In genomic region chr14:101561145-101561896, GRCh38 we compare ENCODE assay signal across 13 cellular contexts. TPM values are rescaled to one million over a fixed set of nuclear protein-coding genes. Genes with fewer than 3 reads are reported as not detected.
DNase-seq lines count a peak whose midpoint lies in the region; ATAC-seq and TF ChIP-seq lines count a peak whose summit lies in the region.
"Had no signal": no experiment of that assay in that cellular context is flagged by ENCODE, and none has a peak within 500 bp of the region (broad histone marks: within the 10 kb centered on the region; RNA-seq: fewer than 3 reads in every experiment).

Gene DIO3 (plus strand): TSS chr14:101561495.

- no peaks in the 10 kb centered on the region for H3K4me1 Mint-ChIP-seq in Caco-2 (ENCODE audit: low read depth, unreplicated experiment)
- H3K4me1 Mint-ChIP-seq in effector memory CD8-positive, alpha-beta T cell (ENCODE audit: low read depth in 2 of 2): peaks cover 3 to 5% of the 10 kb centered on the region in 2 donors

- BruUV-seq in Caco-2 (replicated peaks; lab: Mats Ljungman, UMichigan): no TSS peak

- H3K9me3 ChIP-seq in Caco-2 (peaks cover 5% of the 10 kb centered on the region; the same call in 1 of the 2 replicates), ectodermal cell (ENCODE audit: control insufficient read depth, low read length) (no peaks in the 10 kb centered on the region), neuron (ENCODE audit: low read length) (peaks cover 7% of the 10 kb centered on the region)

- no peak for ATAC-seq in effector memory CD8-positive, alpha-beta T cell (replicated peaks)
- no peak for ATAC-seq in GM19397 (IDR thresholded peaks at IDR 0.05; ENCODE audit: unreplicated experiment)
- ATAC-seq: left lung, T-helper 17 cell, upper lobe of right lung had no signal

- peak within 1 kb of the TSS; percentile 57 for H3K4me3 Mint-ChIP-seq in Caco-2 (ENCODE audit: unreplicated experiment)
- no peak within 1 kb of the TSS for H3K4me3 Mint-ChIP-seq in effector memory CD8-positive, alpha-beta T cell
- H3K4me3 Mint-ChIP-seq: T-helper 17 cell had no signal

- peak within 1 kb of the TSS; percentile 10 for H3K4me3 ChIP-seq in Caco-2 (ENCODE audit: low read depth, low read length)
- H3K4me3 ChIP-seq in ectodermal cell (ENCODE audit: insufficient read depth, low read depth, low read length): peak within 1 kb of the TSS; percentile 40
- H3K4me3 ChIP-seq in neuron (ENCODE audit: low read length): peak within 1 kb of the TSS; percentile 66

- no peak within 1 kb of the TSS for H2AFZ ChIP-seq in neuron (ENCODE audit: low read depth, low read length)

- POLR2A ChIA-PET in Caco-2 (lab: Charles Lee): no interaction called here

- DNase-seq in Caco-2: peak; percentile 63 to 64
- DNase-seq in HuH-7.5 (ENCODE audit: low spot score): peak; percentile 89
- DNase-seq in effector memory CD8-positive, alpha-beta T cell: no peak
- no peak for DNase-seq in stimulated activated CD4-positive, alpha-beta T cell treated with anti-CD3 and anti-CD28 coated beads, Interleukin-4, amount 100 ng/mL, for 4 hours
- DNase-seq in germinal center (ENCODE audit: low spot score): no peak
- DNase-seq: activated effector memory CD4-positive, alpha-beta T cell treated with anti-CD3 and anti-CD28 coated beads, Interleukin-2, amount 50 U/mL, for 16 hours; T-helper 17 cell; upper lobe of right lung had no signal

- H3K27ac ChIP-seq in ectodermal cell (ENCODE audit: insufficient read depth, low read depth, low read length, poor library complexity, severe bottlenecking): no peak within 1 kb of the TSS

- peaks cover 26% of the 10 kb centered on the region for H3K27me3 Mint-ChIP-seq in Caco-2 (ENCODE audit: insufficient read depth, unreplicated experiment)
- peaks cover 65 to 78% of the 10 kb centered on the region in 2 donors for H3K27me3 Mint-ChIP-seq in effector memory CD8-positive, alpha-beta T cell

- intact Hi-C loops in Caco-2 (cut with micrococcal nuclease; ENCODE audit: unreplicated experiment): no loop called here

- no peaks in the 10 kb centered on the region for H3K9me3 Mint-ChIP-seq in Caco-2 (ENCODE audit: unreplicated experiment)
- H3K9me3 Mint-ChIP-seq in effector memory CD8-positive, alpha-beta T cell: no peaks in the 10 kb centered on the region

- no peak within 1 kb of the TSS for H3K27ac Mint-ChIP-seq in Caco-2 (ENCODE audit: unreplicated experiment)
- H3K27ac Mint-ChIP-seq in effector memory CD8-positive, alpha-beta T cell: no peak within 1 kb of the TSS
- H3K27ac Mint-ChIP-seq: T-helper 17 cell had no signal

- H3K36me3 Mint-ChIP-seq in Caco-2 (ENCODE audit: insufficient read depth, unreplicated experiment): no peaks in the 10 kb centered on the region
- H3K36me3 Mint-ChIP-seq in effector memory CD8-positive, alpha-beta T cell (ENCODE audit: insufficient read depth): no peaks in the 10 kb centered on the region

- CTCF ChIA-PET in Caco-2 (lab: Charles Lee): no interaction called here

- H3K4me1 ChIP-seq in Caco-2 (0 out of 2 replicates have a peak, but pooled peaks cover 5% of the 10 kb centered on the region), ectodermal cell (ENCODE audit: control insufficient read depth, insufficient read depth, low read length) (peaks cover 22% of the 10 kb centered on the region), neuron (ENCODE audit: insufficient read depth, low read length) (peaks cover 30% of the 10 kb centered on the region)

- TF ChIP-seq CTCF in Caco-2 (IDR thresholded peaks at IDR 0.05; ENCODE audit: insufficient read depth in 1 of 2, low read depth in 1 of 2, low read length in 1 of 2, severe bottlenecking in 1 of 2, unreplicated experiment in 1 of 2): no peak

- H3K36me3 ChIP-seq in Caco-2 (ENCODE audit: control insufficient read depth, insufficient read depth, low read length) (no peaks in the 10 kb centered on the region; the same call in 1 of the 2 replicates), ectodermal cell (ENCODE audit: control insufficient read depth, insufficient read depth, low read length) (no peaks in the 10 kb centered on the region), neuron (ENCODE audit: insufficient read depth, low read length) (no peaks in the 10 kb centered on the region)
- H3K36me3 ChIP-seq: left lung, upper lobe of right lung had no signal

- WGBS in ectodermal cell, 2 experiments: 21% methylated on average over 73 of the region's 73 CpGs

- H3K27me3 ChIP-seq in Caco-2 (replicated peaks; ENCODE audit: control insufficient read depth, insufficient read depth, low read length) (peaks cover 3% of the 10 kb centered on the region; the same call in 1 of the 2 replicates), ectodermal cell (ENCODE audit: control insufficient read depth, insufficient read depth, low read length, poor library complexity, severe bottlenecking) (peaks cover 88% of the 10 kb centered on the region), neuron (ENCODE audit: insufficient read depth, low read length) (peaks cover 57% of the 10 kb centered on the region)

RNA-seq across cellular contexts. Expression of gene DIO3, which starts in this region (rescaled TPM):
- total RNA-seq in Caco-2 (2022): 0.41 and 0.53 TPM in 2 replicates
- polyA plus RNA-seq in ectodermal cell (2013, experiment 1 of 4): 1.7 TPM
- 2.4 TPM for polyA plus RNA-seq in ectodermal cell (2013, experiment 2 of 4)
- 2.0 TPM for polyA plus RNA-seq in ectodermal cell (2013, experiment 3 of 4)
- 2.4 TPM for polyA plus RNA-seq in ectodermal cell (2013, experiment 4 of 4)
- total RNA-seq: HT1080, T-helper 17 cell had no signal

Comparison
In these comparisons a context has a peak if more than half of its experiments do, and no peak if none do; other contexts are left out.
1. Peak in DNase-seq and H3K4me3 ChIP-seq in Caco-2; RNA of the gene not detected or under 1 TPM.
2. H3K4me3 ChIP-seq: peak in every context shown above with its lines; median percentile 66 in neuron; 40 in ectodermal cell; 10 in Caco-2.